ENCODE assay signal across 24 cellular contexts in genomic region chrX:20653070-20653469, GRCh38.
DNase-seq lines count a peak whose midpoint lies in the region; ATAC-seq, FAIRE-seq and TF ChIP-seq lines count a peak whose summit lies in the region.
"Had no signal": no experiment of that assay in that cellular context is flagged by ENCODE, and none has a peak within 500 bp of the region (broad histone marks: within the 10 kb centered on the region; RNA-seq: fewer than 3 reads in every experiment).

No MANE protein-coding gene starts in this region.

- H3K36me3 Mint-ChIP-seq in MCF 10A (ENCODE audit: insufficient read depth, unreplicated experiment) = no peaks in the 10 kb centered on the region
- H3K36me3 Mint-ChIP-seq: CD4-positive, alpha-beta memory T cell had no signal

- H3K27me3 Mint-ChIP-seq in MCF 10A (ENCODE audit: insufficient read depth, unreplicated experiment) = no peaks in the 10 kb centered on the region

- H4K20me1 ChIP-seq in mammary epithelial cell (ENCODE audit: insufficient read depth, low read length) = no peaks in the 10 kb centered on the region
- H4K20me1 ChIP-seq: BLaER1 treated with 17β-estradiol and CSF1 and Interleukin-3, amounts not matched to agents 10 nM and 100 nM had no signal

- H3K4me2 ChIP-seq in mammary epithelial cell (ENCODE audit: insufficient read depth, low read depth, low read length) = no peak overlapping the region
- H3K4me2 ChIP-seq: BLaER1 treated with 17β-estradiol and CSF1 and Interleukin-3, amounts not matched to agents 10 nM and 100 nM had no signal

- no peak for FAIRE-seq in bronchial epithelial cell (lab: Jason Lieb, UNC)
- FAIRE-seq: G401.6, GM12892 had no signal

- no peak overlapping the region for H2AFZ ChIP-seq in mammary epithelial cell (ENCODE audit: low read depth, low read length)

- TF ChIP-seq CTCF in mammary epithelial cell (conservative IDR thresholded peaks at IDR 0.05 in 1 of 2, IDR thresholded peaks at IDR 0.05 in 1 of 2; ENCODE audit: extremely low read depth in 1 of 2, insufficient read depth in 1 of 2, low read depth in 1 of 2, low read length in 2 of 2) (no peak), MCF 10A (IDR thresholded peaks at IDR 0.05; ENCODE audit: unreplicated experiment) (no peak), bronchial epithelial cell (IDR thresholded peaks at IDR 0.05; ENCODE audit: insufficient read depth, low read length, severe bottlenecking) (no peak)

- H3K4me3 ChIP-seq in mammary epithelial cell (replicated peaks in 1 of 3; ENCODE audit: insufficient read depth in 1 of 3, low read depth in 2 of 3, low read length in 3 of 3) (no peak overlapping the region), bronchial epithelial cell (ENCODE audit: low read depth, low read length) (no peak overlapping the region)
- H3K4me3 ChIP-seq: BLaER1 treated with 17β-estradiol and CSF1 and Interleukin-3, amounts not matched to agents 10 nM and 100 nM had no signal

- BruUV-seq in mammary epithelial cell (replicated peaks; lab: Mats Ljungman, UMichigan) (no TSS peak), MCF 10A (replicated peaks; lab: Mats Ljungman, UMichigan) (no TSS peak)

- no peaks in the 10 kb centered on the region for H3K79me2 ChIP-seq in mammary epithelial cell (ENCODE audit: insufficient read depth, low read length)

- CTCF ChIA-PET in mammary epithelial cell (lab: Charles Lee; ENCODE audit: low non-redundant PET) = no interaction called here
- CTCF ChIA-PET in MCF 10A (lab: Yijun Ruan, JAX) = no interaction called here
- CTCF ChIA-PET in HEK293T (lab: Yijun Ruan, JAX) = no interaction called here

- no peaks in the 10 kb centered on the region for H3K9me3 ChIP-seq in mammary epithelial cell (replicated peaks; ENCODE audit: insufficient read depth, low read length)
- H3K9me3 ChIP-seq: BLaER1 treated with 17β-estradiol and CSF1 and Interleukin-3, amounts not matched to agents 10 nM and 100 nM; Caco-2 had no signal

- H3K4me1 Mint-ChIP-seq in MCF 10A (ENCODE audit: insufficient read depth, unreplicated experiment) = no peaks in the 10 kb centered on the region
- H3K4me1 Mint-ChIP-seq: CD4-positive, alpha-beta memory T cell had no signal

- no peaks in the 10 kb centered on the region for H3K9me3 Mint-ChIP-seq in MCF 10A (ENCODE audit: unreplicated experiment)

- no peak overlapping the region for H3K4me3 Mint-ChIP-seq in MCF 10A (ENCODE audit: unreplicated experiment)
- H3K4me3 Mint-ChIP-seq: CD4-positive, alpha-beta memory T cell had no signal

- dilution Hi-C loops in mammary epithelial cell (cut with HindIII; ENCODE audit: low sequenced_read_pairs) = no loop called here

- no peak overlapping the region for H3K27ac ChIP-seq in mammary epithelial cell (ENCODE audit: insufficient read depth, low read depth, low read length)
- H3K27ac ChIP-seq: 22Rv1; BLaER1 treated with 17β-estradiol and CSF1 and Interleukin-3, amounts not matched to agents 10 nM and 100 nM had no signal

- no peaks in the 10 kb centered on the region for H3K4me1 ChIP-seq in mammary epithelial cell (ENCODE audit: insufficient read depth, low read length)
- H3K4me1 ChIP-seq: BLaER1 treated with 17β-estradiol and CSF1 and Interleukin-3, amounts not matched to agents 10 nM and 100 nM; Caco-2 had no signal

- peak; percentile 41 for DNase-seq in mammary epithelial cell
- no peak for DNase-seq in MCF 10A (ENCODE audit: unreplicated experiment)
- peak; percentile 32 for DNase-seq in bronchial epithelial cell (ENCODE audit: low read depth)
- DNase-seq in myocyte (ENCODE audit: low read depth) = peak; percentile 40
- no peak for DNase-seq in HEK293T (ENCODE audit: extremely low spot score)
- no peak for DNase-seq in NCI-H446 treated with DMSO at 0.1 percent for 48 hours (lab: John Stamatoyannopoulos, UW)
- no peak for DNase-seq in activated CD4-positive, alpha-beta T cell treated with anti-CD3 and anti-CD28 coated beads, Interleukin-2, amount 50 U/mL, for 48 hours
- DNase-seq: ACHN; Caco-2; CD4-positive, alpha-beta memory T cell; DND-41; Kasumi-1; MM.1S; NCI-H1092; NCI-H1436; NCI-H1930; NCI-H2227 treated with DMSO at 0.1 percent for 48 hours; NCI-H524; Right ventricle myocardium superior had no signal

- in situ Hi-C loops in mammary epithelial cell (cut with MboI; ENCODE audit: low sequenced_read_pairs in 2 of 2) = no loop called here

- H3K36me3 ChIP-seq in mammary epithelial cell (ENCODE audit: insufficient read depth, low read length) (no peaks in the 10 kb centered on the region), bronchial epithelial cell (ENCODE audit: control insufficient read depth, insufficient read depth, low read length) (no peaks in the 10 kb centered on the region)
- H3K36me3 ChIP-seq: BLaER1 treated with 17β-estradiol and CSF1 and Interleukin-3, amounts not matched to agents 10 nM and 100 nM had no signal

- H3K27ac Mint-ChIP-seq in MCF 10A (ENCODE audit: low read depth, unreplicated experiment) = no peak overlapping the region
- H3K27ac Mint-ChIP-seq: CD4-positive, alpha-beta memory T cell had no signal

- intact Hi-C loops in mammary epithelial cell (cut with micrococcal nuclease) (no loop called here), MCF 10A (cut with micrococcal nuclease) (no loop called here)

- H3K9ac ChIP-seq in mammary epithelial cell (ENCODE audit: insufficient read depth, low read length) = no peak overlapping the region
- H3K9ac ChIP-seq: BLaER1 treated with 17β-estradiol and CSF1 and Interleukin-3, amounts not matched to agents 10 nM and 100 nM had no signal

- POLR2A ChIA-PET in MCF 10A (lab: Yijun Ruan, JAX) (interaction anchor here (0.7 kb wide), 1 partner anchor 402 kb away, joined by 7 read pairs; no protein-coding TSS in a partner anchor), HEK293T (lab: Yijun Ruan, JAX) (no interaction called here)

- H3K27me3 ChIP-seq in mammary epithelial cell (ENCODE audit: insufficient read depth, low read length) (no peaks in the 10 kb centered on the region), bronchial epithelial cell (ENCODE audit: control insufficient read depth, insufficient read depth, low read length) (no peaks in the 10 kb centered on the region)
- H3K27me3 ChIP-seq: BLaER1 treated with 17β-estradiol and CSF1 and Interleukin-3, amounts not matched to agents 10 nM and 100 nM had no signal

- ATAC-seq in HG03175 (IDR thresholded peaks at IDR 0.05; ENCODE audit: unreplicated experiment) = no peak

TF ChIP-seq in HEK293T, 16 proteins besides CTCF, POLR2A, EP300 and RAD21:
- TF ChIP-seq SP1 (IDR thresholded peaks at IDR 0.05) (no peak), L3MBTL2 (conservative IDR thresholded peaks at IDR 0.05) (no peak), ARNT (IDR thresholded peaks at IDR 0.05) (no peak), FOXK2 (IDR thresholded peaks at IDR 0.05) (no peak), ELF4 (IDR thresholded peaks at IDR 0.05) (no peak), FOXA1 (IDR thresholded peaks at IDR 0.05) (no peak), CTBP1 (IDR thresholded peaks at IDR 0.05; ENCODE audit: borderline replicate concordance) (no peak), FOXM1 (IDR thresholded peaks at IDR 0.05; ENCODE audit: borderline replicate concordance) (no peak), HDGF (IDR thresholded peaks at IDR 0.05; ENCODE audit: borderline replicate concordance) (no peak), TARDBP (IDR thresholded peaks at IDR 0.05) (no peak), BHLHE40 (IDR thresholded peaks at IDR 0.05; ENCODE audit: borderline replicate concordance) (no peak), LEF1 (IDR thresholded peaks at IDR 0.05; ENCODE audit: borderline replicate concordance) (no peak), NFRKB (IDR thresholded peaks at IDR 0.05) (no peak)
- TF ChIP-seq, protein P1, sequence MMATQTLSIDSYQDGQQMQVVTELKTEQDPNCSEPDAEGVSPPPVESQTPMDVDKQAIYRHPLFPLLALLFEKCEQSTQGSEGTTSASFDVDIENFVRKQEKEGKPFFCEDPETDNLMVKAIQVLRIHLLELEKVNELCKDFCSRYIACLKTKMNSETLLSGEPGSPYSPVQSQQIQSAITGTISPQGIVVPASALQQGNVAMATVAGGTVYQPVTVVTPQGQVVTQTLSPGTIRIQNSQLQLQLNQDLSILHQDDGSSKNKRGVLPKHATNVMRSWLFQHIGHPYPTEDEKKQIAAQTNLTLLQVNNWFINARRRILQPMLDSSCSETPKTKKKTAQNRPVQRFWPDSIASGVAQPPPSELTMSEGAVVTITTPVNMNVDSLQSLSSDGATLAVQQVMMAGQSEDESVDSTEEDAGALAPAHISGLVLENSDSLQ (IDR thresholded peaks at IDR 0.05) = no peak

Comparison
In these comparisons a context has a peak if more than half of its experiments do, and no peak if none do; other contexts are left out.
1. DNase-seq: peak in mammary epithelial cell (single experiment), bronchial epithelial cell (single experiment) and myocyte (single experiment); none in MCF 10A (single experiment), HEK293T (single experiment), NCI-H446 treated with DMSO at 0.1 percent for 48 hours (single experiment) and activated CD4-positive, alpha-beta T cell treated with anti-CD3 and anti-CD28 coated beads, Interleukin-2, amount 50 U/mL, for 48 hours (0 of 2).